10 cellular contexts compared by ENCODE assay signal in genomic region chr10:104028823-104029527, GRCh38. TPM values are rescaled to one million over a fixed set of nuclear protein-coding genes. Genes with fewer than 3 reads are reported as not detected.
"Had no signal": no experiment of that assay in that cellular context is flagged by ENCODE, and none has a peak within 500 bp of the region (broad histone marks: within the 10 kb centered on the region; RNA-seq: fewer than 3 reads in every experiment).

No MANE protein-coding gene starts in this region.

- H3K4me1 ChIP-seq: breast epithelium had no signal

- H3K9me3 ChIP-seq: breast epithelium had no signal

- H3K9me3 Mint-ChIP-seq: activated B cell treated with CpG ODN at 0.5 μM for 24 hours; activated naive CD8-positive, alpha-beta T cell treated with anti-CD3 and anti-CD28 coated beads, Interleukin-2, amount 10 ng/mL, durations not matched to agents 7 days and 5 days; activated T-cell treated with anti-CD3 and anti-CD28 coated beads, Interleukin-2, amount 50 U/mL, for 4 hours; nephron; stimulated activated naive CD8-positive, alpha-beta T cell treated with anti-CD3 and anti-CD28 coated beads, Interleukin-15, amount 100 ng/mL, for 72 hours had no signal

- H3K4me3 ChIP-seq: breast epithelium had no signal

- H3K4me1 Mint-ChIP-seq: activated B cell treated with CpG ODN at 0.5 μM for 24 hours; nephron; stimulated activated naive CD8-positive, alpha-beta T cell treated with anti-CD3 and anti-CD28 coated beads, Interleukin-15, amount 100 ng/mL, for 72 hours had no signal

- DNase-seq: activated B cell treated with CpG ODN at 0.5 μM for 24 hours; activated CD4-positive, alpha-beta T cell treated with anti-CD3 and anti-CD28 coated beads, Interleukin-2, amount 50 U/mL, for 1 hour; activated effector memory CD4-positive, alpha-beta T cell treated with anti-CD3 and anti-CD28 coated beads, Interleukin-2, amount 50 U/mL, for 16 hours; activated naive CD8-positive, alpha-beta T cell treated with anti-CD3 and anti-CD28 coated beads, Interleukin-2, amount 10 ng/mL, durations not matched to agents 7 days and 5 days; activated T-cell treated with anti-CD3 and anti-CD28 coated beads, Interleukin-2, amount 50 U/mL, for 4 hours; kidney glomerular epithelial cell; stimulated activated CD4-positive, alpha-beta T cell treated with anti-CD3 and anti-CD28 coated beads, Interleukin-4, amount 100 ng/mL, for 24 hours; stimulated activated naive CD8-positive, alpha-beta T cell treated with anti-CD3 and anti-CD28 coated beads, Interleukin-15, amount 100 ng/mL, for 72 hours had no signal

- H3K27ac ChIP-seq: breast epithelium had no signal

- H3K27me3 ChIP-seq: breast epithelium had no signal

- H3K27ac Mint-ChIP-seq: activated B cell treated with CpG ODN at 0.5 μM for 24 hours; activated naive CD8-positive, alpha-beta T cell treated with anti-CD3 and anti-CD28 coated beads, Interleukin-2, amount 10 ng/mL, durations not matched to agents 7 days and 5 days had no signal

- H3K4me3 Mint-ChIP-seq: activated B cell treated with CpG ODN at 0.5 μM for 24 hours; activated naive CD8-positive, alpha-beta T cell treated with anti-CD3 and anti-CD28 coated beads, Interleukin-2, amount 10 ng/mL, durations not matched to agents 7 days and 5 days; activated T-cell treated with anti-CD3 and anti-CD28 coated beads, Interleukin-2, amount 50 U/mL, for 4 hours; nephron; stimulated activated naive CD8-positive, alpha-beta T cell treated with anti-CD3 and anti-CD28 coated beads, Interleukin-15, amount 100 ng/mL, for 72 hours had no signal

- H3K27me3 Mint-ChIP-seq: activated B cell treated with CpG ODN at 0.5 μM for 24 hours; activated naive CD8-positive, alpha-beta T cell treated with anti-CD3 and anti-CD28 coated beads, Interleukin-2, amount 10 ng/mL, durations not matched to agents 7 days and 5 days; stimulated activated naive CD8-positive, alpha-beta T cell treated with anti-CD3 and anti-CD28 coated beads, Interleukin-15, amount 100 ng/mL, for 72 hours had no signal

RNA-seq across cellular contexts. Expression of gene COL17A1, which starts 56.7 kb away (rescaled TPM):
- total RNA-seq: activated B cell treated with CpG ODN at 0.5 μM for 24 hours; activated naive CD8-positive, alpha-beta T cell treated with anti-CD3 and anti-CD28 coated beads, Interleukin-2, amount 10 ng/mL, durations not matched to agents 7 days and 5 days had no signal
